ENCODE assay signal across 18 cellular contexts in the genomic region with DNA sequence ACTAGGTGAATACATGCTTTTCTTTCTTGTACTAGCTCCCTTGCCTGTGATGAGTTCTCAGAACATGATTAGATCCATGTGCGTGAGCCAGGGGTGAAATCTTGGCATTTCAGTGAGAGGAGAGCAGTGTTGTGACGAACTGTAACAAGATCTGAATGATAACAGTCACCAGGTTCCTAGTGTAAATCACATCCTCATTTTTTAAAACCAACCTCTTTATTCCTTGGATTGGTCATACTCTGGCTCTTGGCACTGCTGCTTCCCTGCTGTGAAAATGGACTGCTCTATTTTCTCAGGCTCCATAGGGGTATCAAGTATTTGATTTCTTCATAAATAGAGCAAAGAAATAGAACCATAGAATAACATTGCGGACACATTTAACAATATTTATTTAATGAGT.
DNase-seq lines count a peak whose midpoint lies in the region; ATAC-seq and TF ChIP-seq lines count a peak whose summit lies in the region.
"Had no signal": no experiment of that assay in that cellular context is flagged by ENCODE, and none has a peak within 500 bp of the region (broad histone marks: within the 10 kb centered on the region; RNA-seq: fewer than 3 reads in every experiment).

No MANE protein-coding gene starts in this region.

- peak overlapping the region; percentile 30 for H3K27ac Mint-ChIP-seq in type B pancreatic cell
- H3K27ac Mint-ChIP-seq in activated T-helper 17 cell treated with anti-CD3 and anti-CD28 coated beads, Interleukin-2, amount 50 U/mL, for 72 hours, result no peak overlapping the region
- H3K27ac Mint-ChIP-seq: CD8-positive, alpha-beta T cell; stimulated activated naive B cell treated with anti-CD40 and anti-IgM and Interleukin-4, amounts not matched to agents 10 μg/mL and 1 μg/mL and 100 μg/mL, for 72 hours had no signal

- no peak overlapping the region for H3K4me3 ChIP-seq in fibroblast of mammary gland (ENCODE audit: control insufficient read depth, low read depth, low read length)
- H3K4me3 ChIP-seq: colonic mucosa, heart left ventricle had no signal

- H3K27me3 Mint-ChIP-seq in type B pancreatic cell, result no peaks in the 10 kb centered on the region
- no peaks in the 10 kb centered on the region for H3K27me3 Mint-ChIP-seq in activated T-helper 17 cell treated with anti-CD3 and anti-CD28 coated beads, Interleukin-2, amount 50 U/mL, for 72 hours
- H3K27me3 Mint-ChIP-seq: stimulated activated naive B cell treated with anti-CD40 and anti-IgM and Interleukin-4, amounts not matched to agents 10 μg/mL and 1 μg/mL and 100 μg/mL, for 72 hours had no signal

- no peak for ATAC-seq in GM19463 (IDR thresholded peaks at IDR 0.05; ENCODE audit: unreplicated experiment)
- ATAC-seq in activated T-helper 17 cell treated with anti-CD3 and anti-CD28 coated beads, Interleukin-2, amount 50 U/mL, for 72 hours (replicated peaks), result no peak
- ATAC-seq: CD8-positive, alpha-beta T cell; heart left ventricle; SK-N-SH treated with all-trans-retinoic acid at 6 μM for 48 hours; stimulated activated naive B cell treated with anti-CD40 and anti-IgM and Interleukin-4, amounts not matched to agents 10 μg/mL and 1 μg/mL and 100 μg/mL, for 72 hours had no signal

- H3K4me1 Mint-ChIP-seq in type B pancreatic cell (ENCODE audit: unreplicated experiment), result peaks cover 26% of the 10 kb centered on the region
- no peaks in the 10 kb centered on the region for H3K4me1 Mint-ChIP-seq in activated T-helper 17 cell treated with anti-CD3 and anti-CD28 coated beads, Interleukin-2, amount 50 U/mL, for 72 hours

- no peak overlapping the region for H3K4me3 Mint-ChIP-seq in type B pancreatic cell
- H3K4me3 Mint-ChIP-seq in activated T-helper 17 cell treated with anti-CD3 and anti-CD28 coated beads, Interleukin-2, amount 50 U/mL, for 72 hours, result no peak overlapping the region
- H3K4me3 Mint-ChIP-seq: CD8-positive, alpha-beta T cell; stimulated activated naive B cell treated with anti-CD40 and anti-IgM and Interleukin-4, amounts not matched to agents 10 μg/mL and 1 μg/mL and 100 μg/mL, for 72 hours had no signal

- H3K36me3 Mint-ChIP-seq in type B pancreatic cell, result peaks cover 10% of the 10 kb centered on the region
- no peaks in the 10 kb centered on the region for H3K36me3 Mint-ChIP-seq in activated T-helper 17 cell treated with anti-CD3 and anti-CD28 coated beads, Interleukin-2, amount 50 U/mL, for 72 hours (ENCODE audit: low read depth)
- H3K36me3 Mint-ChIP-seq: CD8-positive, alpha-beta T cell; stimulated activated naive B cell treated with anti-CD40 and anti-IgM and Interleukin-4, amounts not matched to agents 10 μg/mL and 1 μg/mL and 100 μg/mL, for 72 hours had no signal

- peaks cover 12% of the 10 kb centered on the region for H3K9me3 Mint-ChIP-seq in type B pancreatic cell
- no peaks in the 10 kb centered on the region for H3K9me3 Mint-ChIP-seq in activated T-helper 17 cell treated with anti-CD3 and anti-CD28 coated beads, Interleukin-2, amount 50 U/mL, for 72 hours
- H3K9me3 Mint-ChIP-seq: CD8-positive, alpha-beta T cell; stimulated activated naive B cell treated with anti-CD40 and anti-IgM and Interleukin-4, amounts not matched to agents 10 μg/mL and 1 μg/mL and 100 μg/mL, for 72 hours had no signal

- TF ChIP-seq CTCF in fibroblast of mammary gland (conservative IDR thresholded peaks at IDR 0.05; ENCODE audit: control insufficient read depth, insufficient read depth, low read depth, low read length) (no peak), type B pancreatic cell (conservative IDR thresholded peaks at IDR 0.05) (no peak)

- DNase-seq in NCI-H2107 treated with DMSO at 0.1 percent for 48 hours (lab: John Stamatoyannopoulos, UW; ENCODE audit: unreplicated experiment) (peak; percentile 34), NCI-H2107 (lab: John Stamatoyannopoulos, UW) (no peak), NCI-H69 (lab: John Stamatoyannopoulos, UW) (peak; percentile 2), fibroblast of mammary gland (ENCODE audit: low read depth) (peak; percentile 75), type B pancreatic cell (ENCODE audit: extremely low spot score, unreplicated experiment) (no peak), SKM-1 treated with dmso at 0.1 percent for 144 hours (lab: John Stamatoyannopoulos, UW; ENCODE audit: unreplicated experiment) (no peak)
- DNase-seq: activated CD4-positive, alpha-beta T cell treated with anti-CD3 and anti-CD28 coated beads, Interleukin-2, amount 50 U/mL, for 4 hours; CD8-positive, alpha-beta T cell; colonic mucosa; GDM1; HCEC 1CT; heart left ventricle; midbrain; stimulated activated naive B cell treated with anti-CD40 and anti-IgM and Interleukin-4, amounts not matched to agents 10 μg/mL and 1 μg/mL and 100 μg/mL, for 72 hours; trophoblast cell had no signal

Comparison
In these comparisons a context has a peak if more than half of its experiments do, and no peak if none do; other contexts are left out.
1. DNase-seq: peak in NCI-H2107 treated with DMSO at 0.1 percent for 48 hours (single experiment), NCI-H69 (single experiment) and fibroblast of mammary gland (single experiment); none in NCI-H2107 (single experiment), type B pancreatic cell (single experiment) and SKM-1 treated with dmso at 0.1 percent for 144 hours (single experiment).